ENCODE assay signal across 10 cellular contexts in the genomic region with DNA sequence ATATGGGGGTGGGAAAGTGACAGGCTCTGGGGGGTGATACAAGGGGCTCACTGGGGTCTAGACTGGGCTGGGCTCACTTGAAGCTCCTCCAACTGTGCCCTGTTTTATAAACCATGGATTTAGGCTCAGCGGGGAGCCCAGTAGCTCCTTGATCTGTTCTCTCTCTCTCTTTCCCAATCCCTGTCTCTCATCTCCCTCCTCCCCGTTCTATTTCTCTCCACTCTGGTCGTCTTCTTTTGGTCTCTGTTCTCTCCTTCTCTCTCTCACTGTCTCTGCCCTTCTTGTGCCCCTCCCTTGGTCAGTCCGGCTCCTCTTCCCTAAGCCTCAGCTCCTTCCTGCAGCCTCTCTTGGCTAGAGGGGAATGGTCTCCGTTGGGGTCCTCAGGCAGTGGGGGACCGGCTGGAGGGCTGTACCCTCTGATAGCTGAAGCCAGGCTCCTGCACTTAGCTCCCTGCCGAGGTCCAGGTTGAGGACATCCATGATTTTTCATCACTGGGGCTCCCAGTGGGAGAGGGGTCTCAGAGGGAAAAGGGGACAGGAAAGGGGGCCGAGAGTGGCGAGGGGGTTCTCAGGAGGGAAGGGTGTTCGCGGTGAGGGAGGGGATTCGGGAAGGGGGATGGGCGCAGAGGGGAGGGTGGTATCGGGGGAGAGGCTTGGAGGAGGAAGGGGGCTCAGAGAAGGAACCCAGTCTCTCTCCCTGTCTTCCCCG. TPM values are rescaled to one million over a fixed set of nuclear protein-coding genes. Genes with fewer than 3 reads are reported as not detected.
A peak's percentile ranks its signal among the peaks of the same experiment; 100 is the strongest.
DNase-seq lines count a peak whose midpoint lies in the region; ATAC-seq and TF ChIP-seq lines count a peak whose summit lies in the region.
"Had no signal": no experiment of that assay in that cellular context is flagged by ENCODE, and none has a peak within 500 bp of the region (broad histone marks: within the 10 kb centered on the region; RNA-seq: fewer than 3 reads in every experiment).

No MANE protein-coding gene starts in this region.

- peaks cover 8% of the 10 kb centered on the region for H3K36me3 Mint-ChIP-seq in T-helper 17 cell (ENCODE audit: low read depth)

- no peak for ATAC-seq in T-helper 17 cell
- no peak for ATAC-seq in GM21786 (IDR thresholded peaks at IDR 0.05; ENCODE audit: unreplicated experiment)

- no peaks in the 10 kb centered on the region for H3K36me3 ChIP-seq in fibroblast of lung (ENCODE audit: control insufficient read depth, insufficient read depth, low read length)
- no peaks in the 10 kb centered on the region for H3K36me3 ChIP-seq in skeletal muscle tissue (ENCODE audit: control insufficient read depth in 3 of 3, insufficient read depth in 3 of 3, low read length in 3 of 3)
- H3K36me3 ChIP-seq: prostate gland had no signal

- TF ChIP-seq CTCF in fibroblast of lung (conservative IDR thresholded peaks at IDR 0.05 in 1 of 2, IDR thresholded peaks at IDR 0.05 in 1 of 2; ENCODE audit: low read depth in 1 of 2, low read length in 2 of 2), result no peak

- H3K9ac ChIP-seq in fibroblast of lung (ENCODE audit: insufficient read depth, low read length), result peak overlapping the region; percentile 53
- H3K9ac ChIP-seq in skeletal muscle tissue (ENCODE audit: low read depth in 1 of 3, low read length in 3 of 3), result peak overlapping the region in 2 of 3 donors; percentile 50 to 59

- H3K27ac ChIP-seq in fibroblast of lung (ENCODE audit: insufficient read depth, low read length) (peak overlapping the region; percentile 32), skeletal muscle tissue (ENCODE audit: low read depth, low read length) (no peak overlapping the region)
- H3K27ac ChIP-seq: prostate gland had no signal

- H3K79me2 ChIP-seq in fibroblast of lung (ENCODE audit: control insufficient read depth, insufficient read depth, low read length), result no peaks in the 10 kb centered on the region

- H2AFZ ChIP-seq in fibroblast of lung (ENCODE audit: low read length), result no peak overlapping the region

- H3K4me3 ChIP-seq in fibroblast of lung (replicated peaks in 1 of 4; ENCODE audit: control extremely low read depth in 1 of 4, insufficient read depth in 1 of 4, low read depth in 3 of 4, low read length in 4 of 4), result peak overlapping the region in 1 of 4 experiments; percentile 14
- peak overlapping the region; percentile 14 to 33 (median 22) for H3K4me3 ChIP-seq in skeletal muscle tissue (ENCODE audit: low read length in 3 of 3)
- H3K4me3 ChIP-seq: prostate gland had no signal

- DNase-seq in G401 (ENCODE audit: low spot score) (peak; percentile 36), T-helper 17 cell (no peak), fibroblast of lung (ENCODE audit: low read depth in 2 of 2) (no peak), middle frontal gyrus (ENCODE audit: extremely low spot score, low spot score) (no peak), NCI-H1105 (lab: John Stamatoyannopoulos, UW) (no peak)
- no peak for DNase-seq in stimulated activated CD4-positive, alpha-beta T cell treated with anti-CD3 and anti-CD28 coated beads, Interleukin-12 subunit alpha, Interleukin-12 subunit beta, amount 100 ng/mL, for 4 hours
- DNase-seq: NCI-H69 had no signal

- H3K4me3 Mint-ChIP-seq in T-helper 17 cell, result peak overlapping the region; percentile 64

- peaks cover 74% of the 10 kb centered on the region for H3K27me3 Mint-ChIP-seq in T-helper 17 cell

- peaks cover 5% of the 10 kb centered on the region for H3K4me1 ChIP-seq in fibroblast of lung (ENCODE audit: control insufficient read depth, extremely low read depth, insufficient read depth, low read length)
- peaks cover 6 to 11% (median 8%) of the 10 kb centered on the region in 3 donors for H3K4me1 ChIP-seq in skeletal muscle tissue (ENCODE audit: control insufficient read depth in 3 of 3, insufficient read depth in 3 of 3, low read length in 3 of 3)
- H3K4me1 ChIP-seq: prostate gland had no signal

- in situ Hi-C loops in G401 (cut with HindIII; ENCODE audit: low sequenced_read_pairs), result no loop called here

- H3K27me3 ChIP-seq in fibroblast of lung (ENCODE audit: control insufficient read depth, insufficient read depth, low read length) (peaks cover 8% of the 10 kb centered on the region), skeletal muscle tissue (ENCODE audit: control insufficient read depth in 3 of 3, insufficient read depth in 3 of 3, low read length in 3 of 3) (peaks cover 21 to 26% (median 24%) of the 10 kb centered on the region in 3 donors)

- peaks cover 16% of the 10 kb centered on the region for H3K4me1 Mint-ChIP-seq in T-helper 17 cell

- peak overlapping the region; percentile 32 for H3K4me2 ChIP-seq in fibroblast of lung (ENCODE audit: extremely low read depth, insufficient read depth, low read length)

- no peak overlapping the region for H3K27ac Mint-ChIP-seq in T-helper 17 cell

- H3K9me3 ChIP-seq in T-helper 17 cell (ENCODE audit: control insufficient read depth, low read length, poor library complexity, severe bottlenecking) (no peaks in the 10 kb centered on the region), fibroblast of lung (ENCODE audit: control insufficient read depth, insufficient read depth, low read depth, low read length) (no peaks in the 10 kb centered on the region), skeletal muscle tissue (ENCODE audit: control insufficient read depth in 3 of 3, low read length in 3 of 3) (no peaks in the 10 kb centered on the region)
- H3K9me3 ChIP-seq: prostate gland had no signal

- no peaks in the 10 kb centered on the region for H4K20me1 ChIP-seq in fibroblast of lung (ENCODE audit: control insufficient read depth, extremely low read depth, insufficient read depth, low read length)

RNA-seq across cellular contexts. Expression of a gene that starts 8.5 kb away (rescaled TPM):
- 7.0 and 11.4 TPM in 2 replicates for total RNA-seq in G401 (2014; rRNA removed; shearing (Covaris generic))
- total RNA-seq in T-helper 17 cell (not detected), fibroblast of lung (under 0.01 TPM in 2 replicates), skeletal muscle tissue (not detected)
- 0.27 and 0.28 TPM in 2 replicates for polyA plus RNA-seq in fibroblast of lung
- polyA plus RNA-seq in fibroblast of lung (2012), result 0.37 TPM in 2 replicates
- polyA minus RNA-seq in fibroblast of lung (ENCODE audit: low replicate concordance), result 0.86 and 1.8 TPM in 2 replicates

RNA-seq across cellular contexts. Expression of a gene that starts 39.6 kb away (rescaled TPM):
- 41.7 and 48.4 TPM in 2 replicates for total RNA-seq in G401 (2014; rRNA removed; shearing (Covaris generic))
- total RNA-seq in T-helper 17 cell (10 to 100 TPM; 34.6 to 36.0 TPM), fibroblast of lung (15.9 and 18.3 TPM in 2 replicates), skeletal muscle tissue (25.6 TPM)
- polyA plus RNA-seq in fibroblast of lung, result 10.5 and 13.1 TPM in 2 replicates
- 43.8 and 63.9 TPM in 2 replicates for polyA plus RNA-seq in fibroblast of lung (2012)
- polyA minus RNA-seq in fibroblast of lung (ENCODE audit: low replicate concordance), result 141 and 172 TPM in 2 replicates
